In genomic region chr10:22690614-22691431, GRCh38 we compare ENCODE assay signal across 9 cellular contexts. TPM values are rescaled to one million over a fixed set of nuclear protein-coding genes. Genes with fewer than 3 reads are reported as not detected.
DNase-seq lines count a peak whose midpoint lies in the region; ATAC-seq lines count a peak whose summit lies in the region.
"Had no signal": no experiment of that assay in that cellular context is flagged by ENCODE, and none has a peak within 500 bp of the region (broad histone marks: within the 10 kb centered on the region; RNA-seq: fewer than 3 reads in every experiment).

No MANE protein-coding gene starts in this region.

- DNase-seq in NCI-H1092 treated with DMSO at 0.1 percent for 48 hours (lab: John Stamatoyannopoulos, UW) (peak; percentile 16), NCI-H1092 (lab: John Stamatoyannopoulos, UW) (no peak), amniotic epithelial cell (ENCODE audit: low read depth) (peak; percentile 68), KG1 (lab: John Stamatoyannopoulos, UW) (no peak)
- DNase-seq in naive thymus-derived CD4-positive, alpha-beta T cell = no peak
- no peak for DNase-seq in activated CD8-positive, alpha-beta memory T cell treated with anti-CD3 and anti-CD28 coated beads, Interleukin-2, amount 50 U/mL, for 4 hours
- DNase-seq: posterior cingulate gyrus had no signal

- peaks cover 0 to 18% (median 10%) of the 10 kb centered on the region in 5 donors for H3K36me3 Mint-ChIP-seq in naive thymus-derived CD4-positive, alpha-beta T cell

- H3K4me1 ChIP-seq in HUES6 (ENCODE audit: control insufficient read depth, insufficient read depth, low read length) = peaks cover 18% of the 10 kb centered on the region; the same call in 1 of the 2 replicates
- peaks cover 70 to 88% of the 10 kb centered on the region in 2 donors for H3K4me1 ChIP-seq in naive thymus-derived CD4-positive, alpha-beta T cell (ENCODE audit: control insufficient read depth in 2 of 2, insufficient read depth in 2 of 2, low read length in 2 of 2)

- POLR2A ChIA-PET in naive thymus-derived CD4-positive, alpha-beta T cell (lab: Charles Lee) = interaction anchor here (0.6 to 2.2 kb wide), 7 partner anchors 9 to 90 kb away, joined by 3 to 9 read pairs (median 4); no protein-coding TSS in a partner anchor

- H3K36me3 ChIP-seq in HUES6 (ENCODE audit: control insufficient read depth, insufficient read depth, low read length) = peaks cover 5% of the 10 kb centered on the region; the same call in 1 of the 2 replicates
- no peaks in the 10 kb centered on the region for H3K36me3 ChIP-seq in naive thymus-derived CD4-positive, alpha-beta T cell (ENCODE audit: control insufficient read depth in 2 of 3, insufficient read depth in 3 of 3, low read length in 3 of 3)

- H3K27me3 ChIP-seq in HUES6 (ENCODE audit: control insufficient read depth, insufficient read depth, low read length) = no peaks in the 10 kb centered on the region
- no peaks in the 10 kb centered on the region for H3K27me3 ChIP-seq in naive thymus-derived CD4-positive, alpha-beta T cell (ENCODE audit: control insufficient read depth in 2 of 2, insufficient read depth in 2 of 2, low read length in 2 of 2)

- H3K9me3 ChIP-seq in HUES6 (ENCODE audit: control insufficient read depth, insufficient read depth, low read depth, low read length) = peaks cover 25% of the 10 kb centered on the region
- H3K9me3 ChIP-seq in naive thymus-derived CD4-positive, alpha-beta T cell (ENCODE audit: control insufficient read depth in 2 of 3, low read length in 3 of 3) = no peaks in the 10 kb centered on the region

- H3K4me3 Mint-ChIP-seq in naive thymus-derived CD4-positive, alpha-beta T cell = peak overlapping the region in 8 of 10 donors; percentile 1 to 67 (median 43)

- intact Hi-C loops in naive thymus-derived CD4-positive, alpha-beta T cell (cut with micrococcal nuclease) = loop anchor here in 1 of 2 donors (1.0 to 2.0 kb wide), 3 partner anchors 9 to 14 kb away; no protein-coding TSS in a partner anchor

- ATAC-seq in naive thymus-derived CD4-positive, alpha-beta T cell = no peak
- ATAC-seq in HG03196 (IDR thresholded peaks at IDR 0.05; ENCODE audit: unreplicated experiment) = no peak

- no peak overlapping the region for H3K4me3 ChIP-seq in HUES6 (ENCODE audit: low read depth, low read length)
- no peak overlapping the region for H3K4me3 ChIP-seq in naive thymus-derived CD4-positive, alpha-beta T cell (ENCODE audit: low read length)

- H3K4me1 Mint-ChIP-seq in naive thymus-derived CD4-positive, alpha-beta T cell = peaks cover 60 to 99% (median 97%) of the 10 kb centered on the region in 7 donors

- CTCF ChIA-PET in naive thymus-derived CD4-positive, alpha-beta T cell (lab: Charles Lee) = interaction anchor here (0.5 to 1.5 kb wide), 4 partner anchors 13 to 101 kb away, joined by 3 read pairs; partner anchors contain the start of gene PIP4K2A

- peak overlapping the region in 8 of 9 donors; percentile 52 to 95 (median 81) for H3K27ac Mint-ChIP-seq in naive thymus-derived CD4-positive, alpha-beta T cell

- H3K9ac ChIP-seq in HUES6 (ENCODE audit: low read length) = no peak overlapping the region

- H3K27me3 Mint-ChIP-seq in naive thymus-derived CD4-positive, alpha-beta T cell = no peaks in the 10 kb centered on the region

- H3K27ac ChIP-seq in HUES6 (ENCODE audit: low read depth, low read length) = peak overlapping the region; percentile 77
- peak overlapping the region; percentile 16 for H3K27ac ChIP-seq in naive thymus-derived CD4-positive, alpha-beta T cell (ENCODE audit: low read depth, low read length)

- peaks cover 0 to 2% (median 0%) of the 10 kb centered on the region in 11 donors for H3K9me3 Mint-ChIP-seq in naive thymus-derived CD4-positive, alpha-beta T cell

RNA-seq across cellular contexts. Expression of gene PIP4K2A, which starts 23.6 kb away (rescaled TPM):
- total RNA-seq in naive thymus-derived CD4-positive, alpha-beta T cell = 100 to 1,000 TPM; 110 to 152 (median 140) TPM
- 10 to 100 TPM; 40.9 to 43.5 TPM for polyA plus RNA-seq in naive thymus-derived CD4-positive, alpha-beta T cell

Comparison
In these comparisons a context has a peak if more than half of its experiments do, and no peak if none do; other contexts are left out.
1. DNase-seq: peak in NCI-H1092 treated with DMSO at 0.1 percent for 48 hours (single experiment) and amniotic epithelial cell (single experiment); none in NCI-H1092 (single experiment), naive thymus-derived CD4-positive, alpha-beta T cell (0 of 9), activated CD8-positive, alpha-beta memory T cell treated with anti-CD3 and anti-CD28 coated beads, Interleukin-2, amount 50 U/mL, for 4 hours (single experiment) and KG1 (single experiment).